ENCODE assay signal across 19 cellular contexts in genomic region chr3:46091971-46092703, GRCh38.
DNase-seq lines count a peak whose midpoint lies in the region; ATAC-seq, FAIRE-seq and TF ChIP-seq lines count a peak whose summit lies in the region.
"Had no signal": no experiment of that assay in that cellular context is flagged by ENCODE, and none has a peak within 500 bp of the region (broad histone marks: within the 10 kb centered on the region; RNA-seq: fewer than 3 reads in every experiment).

No MANE protein-coding gene starts in this region.

- TF ChIP-seq POLR2A in GM12878 (IDR thresholded peaks at IDR 0.05; ENCODE audit: low read depth, low read length) = no peak
- no peak for TF ChIP-seq POLR2A in upper lobe of left lung (IDR thresholded peaks at IDR 0.05)

- no peaks in the 10 kb centered on the region for H4K20me1 ChIP-seq in GM12878 (ENCODE audit: control insufficient read depth, insufficient read depth)

- H3K9me3 ChIP-seq in GM12878 (replicated peaks; ENCODE audit: control insufficient read depth, insufficient read depth, low read length) (peaks cover 14% of the 10 kb centered on the region; the same call in 2 of the 3 replicates), upper lobe of left lung (no peaks in the 10 kb centered on the region)
- H3K9me3 ChIP-seq: thyroid gland had no signal

- peaks cover 0 to 10% (median 3%) of the 10 kb centered on the region in 7 donors for H3K9me3 Mint-ChIP-seq in CD14-positive monocyte
- H3K9me3 Mint-ChIP-seq in mesothelial cell of epicardium = no peaks in the 10 kb centered on the region
- H3K9me3 Mint-ChIP-seq: activated T-cell treated with anti-CD3 and anti-CD28 coated beads, Interleukin-2, amount 50 U/mL, for 72 hours; central memory CD8-positive, alpha-beta T cell; effector memory CD8-positive, alpha-beta T cell had no signal

- RAD21 ChIA-PET in GM12878 (lab: Charles Lee; ENCODE audit: unreplicated experiment) = interaction anchor here (1.2 to 20.1 kb wide), 5 partner anchors 116 to 286 kb away, joined by 3 to 396 read pairs (median 6); partner anchors contain the start of genes CCR1 and CCR5

- H3K79me2 ChIP-seq in GM12878 (ENCODE audit: control insufficient read depth, insufficient read depth, low read length) = no peaks in the 10 kb centered on the region

- H3K27me3 ChIP-seq in GM12878 (replicated peaks in 1 of 2; ENCODE audit: control insufficient read depth in 2 of 2, insufficient read depth in 2 of 2, low read length in 1 of 2) (no peaks in the 10 kb centered on the region), upper lobe of left lung (no peaks in the 10 kb centered on the region)
- H3K27me3 ChIP-seq: thyroid gland had no signal

- H3K4me1 ChIP-seq in GM12878 (ENCODE audit: control insufficient read depth, insufficient read depth, low read length) (peaks cover 86% of the 10 kb centered on the region), upper lobe of left lung (peaks cover 2 to 27% (median 22%) of the 10 kb centered on the region in 4 donors)
- H3K4me1 ChIP-seq: thyroid gland had no signal

- H3K4me3 ChIP-seq in GM12865 (ENCODE audit: low read depth, low read length) (no peak overlapping the region), GM12878 (no peak overlapping the region), upper lobe of left lung (no peak overlapping the region)
- H3K4me3 ChIP-seq: thyroid gland had no signal

- H3K36me3 Mint-ChIP-seq in CD14-positive monocyte (peaks cover 15 to 31% of the 10 kb centered on the region in 2 donors), mesothelial cell of epicardium (no peaks in the 10 kb centered on the region)

- peak overlapping the region; percentile 67 for H3K4me2 ChIP-seq in GM12878 (ENCODE audit: control insufficient read depth, insufficient read depth)

- TF ChIP-seq CTCF in CD14-positive monocyte (IDR thresholded peaks at IDR 0.05) (no peak), GM12865 (IDR thresholded peaks at IDR 0.05; ENCODE audit: insufficient read depth, low read depth, low read length, missing control alignments) (no peak), GM12878 (IDR thresholded peaks at IDR 0.05 in 2 of 3, conservative IDR thresholded peaks at IDR 0.05 in 1 of 3; ENCODE audit: control insufficient read depth in 2 of 3, extremely low read depth in 1 of 3, insufficient read depth in 1 of 3, low read depth in 3 of 3, low read length in 3 of 3) (no peak), mesothelial cell of epicardium (IDR thresholded peaks at IDR 0.05; ENCODE audit: unreplicated experiment) (no peak), upper lobe of left lung (IDR thresholded peaks at IDR 0.05) (no peak)

- in situ Hi-C loops in KBM-7 (cut with MboI; ENCODE audit: low pct_unique_long_range_greater_than_20kb, low sequenced_read_pairs) = loop anchor here (10.0 kb wide), 1 partner anchor 113 kb away; the partner anchor contains the start of gene CCR1
- in situ Hi-C loops in GM12878 (cut with MboI) = no loop called here

- intact Hi-C loops in CD14-positive monocyte (cut with micrococcal nuclease) = no loop called here
- intact Hi-C loops in GM12878 (cut with micrococcal nuclease; ENCODE audit: unreplicated experiment) = loop anchor here (5.0 to 10.0 kb wide), 2 partner anchors 205 to 443 kb away; no protein-coding TSS in a partner anchor

- FAIRE-seq in GM12878 (lab: Jason Lieb, UNC) = no peak

- no peak for TF ChIP-seq RAD21 in GM12878 (IDR thresholded peaks at IDR 0.05; ENCODE audit: insufficient read depth, low read depth, low read length)

- BruUV-seq in GM12878 (replicated peaks; lab: Mats Ljungman, UMichigan) = no TSS peak

- H3K27me3 Mint-ChIP-seq in CD14-positive monocyte (ENCODE audit: low read depth in 3 of 3) = peaks cover 0 to 8% (median 4%) of the 10 kb centered on the region in 3 donors
- H3K27me3 Mint-ChIP-seq in mesothelial cell of epicardium (ENCODE audit: low read depth) = no peaks in the 10 kb centered on the region
- H3K27me3 Mint-ChIP-seq: central memory CD8-positive, alpha-beta T cell; effector memory CD8-positive, alpha-beta T cell had no signal

- peak overlapping the region; percentile 100 for H3K27ac Mint-ChIP-seq in CD14-positive monocyte
- no peak overlapping the region for H3K27ac Mint-ChIP-seq in mesothelial cell of epicardium
- H3K27ac Mint-ChIP-seq: activated CD4-positive, alpha-beta T cell treated with anti-CD3 and anti-CD28 coated beads for 36 hours; activated T-cell treated with anti-CD3 and anti-CD28 coated beads, Interleukin-2, amount 50 U/mL, for 72 hours had no signal

- H3K36me3 ChIP-seq in GM12878 (ENCODE audit: control insufficient read depth in 2 of 2, insufficient read depth in 2 of 2, low read length in 1 of 2) (no peaks in the 10 kb centered on the region), upper lobe of left lung (no peaks in the 10 kb centered on the region)
- H3K36me3 ChIP-seq: thyroid gland had no signal

- H3K4me1 Mint-ChIP-seq in CD14-positive monocyte = peaks cover 95% of the 10 kb centered on the region
- H3K4me1 Mint-ChIP-seq in mesothelial cell of epicardium = no peaks in the 10 kb centered on the region

- H3K27ac ChIP-seq in GM12878 (ENCODE audit: control insufficient read depth, insufficient read depth) (peak overlapping the region; percentile 77), upper lobe of left lung (peak overlapping the region in 2 of 4 donors; percentile 82 to 86)
- H3K27ac ChIP-seq: thyroid gland had no signal

- H3K4me3 Mint-ChIP-seq in CD14-positive monocyte = no peak overlapping the region
- H3K4me3 Mint-ChIP-seq in mesothelial cell of epicardium = no peak overlapping the region
- H3K4me3 Mint-ChIP-seq: activated CD4-positive, alpha-beta T cell treated with anti-CD3 and anti-CD28 coated beads for 36 hours; activated T-cell treated with anti-CD3 and anti-CD28 coated beads, Interleukin-2, amount 50 U/mL, for 72 hours; central memory CD8-positive, alpha-beta T cell; effector memory CD8-positive, alpha-beta T cell had no signal

- TF ChIP-seq EP300 in GM12878 (IDR thresholded peaks at IDR 0.05; ENCODE audit: borderline replicate concordance in 1 of 2, control insufficient read depth in 1 of 2, low read depth in 2 of 2, low read length in 2 of 2) (no peak), upper lobe of left lung (IDR thresholded peaks at IDR 0.05) (no peak)

- CTCF ChIA-PET in GM12878 (lab: Yijun Ruan, JAX) = interaction anchor here (1.1 to 21.9 kb wide), 10 partner anchors 8 to 284 kb away, joined by 3 to 714 read pairs (median 13); partner anchors contain the start of genes CCR1 and CCR5

- H3K9ac ChIP-seq in GM12878 (ENCODE audit: control insufficient read depth, insufficient read depth, low read length) = no peak overlapping the region

- SMC1A ChIA-PET in GM12878 (lab: Charles Lee; ENCODE audit: uncharacterized antibody, unreplicated experiment) = interaction anchor here (0.8 to 23.6 kb wide), 12 partner anchors 9 to 281 kb away, joined by 3 to 581 read pairs (median 5); partner anchors contain the start of genes CCR1 and CCR5

- DNase-seq in CD14-positive monocyte (ENCODE audit: low spot score) (no peak), GM12865 (ENCODE audit: low read depth) (peak; percentile 29), KBM-7 (peak; percentile 29), GM12878 (ENCODE audit: low read depth, low spot score) (no peak), mesothelial cell of epicardium (ENCODE audit: low spot score in 2 of 2, unreplicated experiment in 2 of 2) (no peak), NCI-H446 (lab: John Stamatoyannopoulos, UW) (no peak), GDM1 (lab: John Stamatoyannopoulos, UW) (no peak), upper lobe of left lung (no peak)
- DNase-seq: activated CD4-positive, alpha-beta T cell treated with anti-CD3 and anti-CD28 coated beads for 36 hours; activated T-cell treated with anti-CD3 and anti-CD28 coated beads, Interleukin-2, amount 50 U/mL, for 72 hours; amygdala; DMS153; effector memory CD8-positive, alpha-beta T cell; hypothalamus; NCI-H2081 treated with DMSO at 0.1 percent for 48 hours; stimulated activated CD4-positive, alpha-beta T cell treated with anti-CD3 and anti-CD28 coated beads, Interleukin-4, amount 100 ng/mL, for 4 hours; thyroid gland had no signal

- no peak overlapping the region for H2AFZ ChIP-seq in GM12878 (ENCODE audit: control insufficient read depth, low read depth, low read length)

- 50% methylated on average over 4 of the region's 4 CpGs for WGBS in GM12878 (ENCODE audit: insufficient coverage, insufficient replicate concordance, low lambda C conversion rate, missing lambda C conversion rate)
- 62 to 64% methylated on average over 4 of the region's 4 CpGs for WGBS in upper lobe of left lung, 2 donors

- ATAC-seq in GM12878 (no peak), upper lobe of left lung (ENCODE audit: low FRiP score in 2 of 2) (no peak)
- ATAC-seq: activated CD4-positive, alpha-beta T cell treated with anti-CD3 and anti-CD28 coated beads for 36 hours; activated T-cell treated with anti-CD3 and anti-CD28 coated beads, Interleukin-2, amount 50 U/mL, for 72 hours; effector memory CD8-positive, alpha-beta T cell; HCT116 had no signal

- POLR2A ChIA-PET in GM12878 (lab: Charles Lee) = interaction anchor here (0.6 to 1.4 kb wide), 4 partner anchors 95 to 277 kb away, joined by 3 to 7 read pairs (median 3); partner anchors contain the start of gene CCR5

TF ChIP-seq in GM12878, 131 proteins besides CTCF, POLR2A, EP300 and RAD21 (continues in another document):
- TF ChIP-seq ZBTB11 (CRISPR knock-in tag; IDR thresholded peaks at IDR 0.05) = no peak
- TF ChIP-seq MEF2B (IDR thresholded peaks at IDR 0.05; ENCODE audit: partially characterized antibody, poor library complexity, severe bottlenecking) = peak; percentile 76
- no peak for TF ChIP-seq ZNF207 (IDR thresholded peaks at IDR 0.05; ENCODE audit: borderline replicate concordance)

Comparison
In these comparisons a context has a peak if more than half of its experiments do, and no peak if none do; other contexts are left out.
1. DNase-seq: peak in GM12865 (single experiment) and KBM-7 (single experiment); none in CD14-positive monocyte (single experiment), GM12878 (single experiment), mesothelial cell of epicardium (0 of 2), NCI-H446 (0 of 2), GDM1 (single experiment) and upper lobe of left lung (0 of 2).